Comparison of ENCODE assay signal across 12 cellular contexts in the genomic region with DNA sequence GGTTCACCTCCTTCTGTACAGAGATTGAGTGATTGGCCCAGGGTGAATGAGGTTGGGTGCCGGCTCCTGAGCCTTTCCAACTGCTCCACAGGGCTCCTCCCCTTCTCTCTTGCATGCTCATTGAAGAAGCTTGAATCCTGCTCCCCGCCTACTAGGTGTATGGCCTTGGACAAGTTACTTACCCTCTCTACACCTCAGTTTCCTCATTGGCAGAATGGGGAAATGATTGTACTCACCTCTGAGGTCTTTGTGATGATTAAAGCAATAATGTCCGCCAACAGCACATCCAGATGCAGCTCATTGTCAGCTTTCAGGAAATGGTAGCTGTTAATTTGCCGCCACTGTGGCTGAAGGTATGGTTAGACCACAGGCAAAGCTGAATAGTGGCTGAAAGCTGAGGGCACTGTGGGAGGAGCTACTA.
DNase-seq lines count a peak whose midpoint lies in the region; ATAC-seq and TF ChIP-seq lines count a peak whose summit lies in the region.
"Had no signal": no experiment of that assay in that cellular context is flagged by ENCODE, and none has a peak within 500 bp of the region (broad histone marks: within the 10 kb centered on the region; RNA-seq: fewer than 3 reads in every experiment).

No MANE protein-coding gene starts in this region.

- peaks cover 16 to 44% (median 30%) of the 10 kb centered on the region in 4 donors for H3K4me1 Mint-ChIP-seq in CD4-positive, alpha-beta memory T cell

- H3K4me1 ChIP-seq in CD4-positive, alpha-beta memory T cell (ENCODE audit: insufficient read depth, low read length): peaks cover 18% of the 10 kb centered on the region
- H3K4me1 ChIP-seq in Peyer's patch (peaks cover 0 to 15% (median 0%) of the 10 kb centered on the region in 4 donors), mucosa of descending colon (ENCODE audit: low read depth) (peaks cover 11% of the 10 kb centered on the region)
- H3K4me1 ChIP-seq: Caco-2, suprapubic skin had no signal

- H3K27ac Mint-ChIP-seq in CD4-positive, alpha-beta memory T cell: peak overlapping the region in 6 of 7 donors; percentile 35 to 86 (median 66)

- TF ChIP-seq POLR2A in Peyer's patch (IDR thresholded peaks at IDR 0.05): peak in 1 of 2 donors; percentile 16

- peak; percentile 36 for ATAC-seq in GM18907 (IDR thresholded peaks at IDR 0.05; ENCODE audit: unreplicated experiment)
- peak; percentile 72 for ATAC-seq in mucosa of descending colon
- no peak for ATAC-seq in HG02938 (IDR thresholded peaks at IDR 0.05; ENCODE audit: unreplicated experiment)
- no peak for ATAC-seq in HG02759 (IDR thresholded peaks at IDR 0.05; ENCODE audit: unreplicated experiment)

- H3K4me3 ChIP-seq in CD4-positive, alpha-beta memory T cell (ENCODE audit: low read length in 2 of 2): no peak overlapping the region
- H3K4me3 ChIP-seq in Peyer's patch (peak overlapping the region in 1 of 4 donors; percentile 15), mucosa of descending colon (no peak overlapping the region)
- H3K4me3 ChIP-seq: GM23248, suprapubic skin had no signal

- TF ChIP-seq CTCF in Peyer's patch (IDR thresholded peaks at IDR 0.05) (no peak), mucosa of descending colon (IDR thresholded peaks at IDR 0.05) (no peak), RWPE1 (conservative IDR thresholded peaks at IDR 0.05; ENCODE audit: low read depth) (no peak)

- intact Hi-C loops in CD4-positive, alpha-beta memory T cell (cut with micrococcal nuclease): no loop called here
- intact Hi-C loops in mucosa of descending colon (cut with DNase I, micrococcal nuclease): no loop called here

- H3K36me3 Mint-ChIP-seq in CD4-positive, alpha-beta memory T cell: peaks cover 7 to 35% of the 10 kb centered on the region in 2 donors

- no peaks in the 10 kb centered on the region for H3K27me3 ChIP-seq in CD4-positive, alpha-beta memory T cell (ENCODE audit: insufficient read depth, low read length)
- H3K27me3 ChIP-seq in Peyer's patch: no peaks in the 10 kb centered on the region
- H3K27me3 ChIP-seq: suprapubic skin had no signal

- no peaks in the 10 kb centered on the region for H3K36me3 ChIP-seq in CD4-positive, alpha-beta memory T cell (ENCODE audit: insufficient read depth, low read length)
- H3K36me3 ChIP-seq in Peyer's patch (no peaks in the 10 kb centered on the region), mucosa of descending colon (ENCODE audit: low read depth) (no peaks in the 10 kb centered on the region)
- H3K36me3 ChIP-seq: suprapubic skin had no signal

- H3K9me3 Mint-ChIP-seq in CD4-positive, alpha-beta memory T cell: peaks cover 0 to 4% (median 0%) of the 10 kb centered on the region in 8 donors

- peak in 3 of 5 donors; percentile 17 to 28 (median 27) for DNase-seq in CD4-positive, alpha-beta memory T cell
- DNase-seq in Peyer's patch (peak in 2 of 3 donors; percentile 58 to 75), mucosa of descending colon (peak in 2 of 3 donors; percentile 39), RWPE1 (ENCODE audit: low spot score) (no peak)
- DNase-seq: activated CD4-positive, CD25-positive, alpha-beta regulatory T cell treated with anti-CD3 and anti-CD28 coated beads, Interleukin-2, amount 50 U/mL, for 72 hours; Caco-2; GM23248; NCI-H748 treated with DMSO at 0.1 percent for 48 hours had no signal

- no peaks in the 10 kb centered on the region for H3K9me3 ChIP-seq in CD4-positive, alpha-beta memory T cell (ENCODE audit: control insufficient read depth in 1 of 2, low read length in 2 of 2)
- H3K9me3 ChIP-seq in Peyer's patch: no peaks in the 10 kb centered on the region
- no peaks in the 10 kb centered on the region for H3K9me3 ChIP-seq in mucosa of descending colon
- H3K9me3 ChIP-seq: Caco-2, suprapubic skin had no signal

- POLR2A ChIA-PET in CD4-positive, alpha-beta memory T cell (lab: Charles Lee; ENCODE audit: partially characterized antibody): interaction anchor here (0.5 kb wide), 1 partner anchor 9 kb away, joined by 3 read pairs; no protein-coding TSS in a partner anchor
- POLR2A ChIA-PET in RWPE1 (lab: Yijun Ruan, JAX; ENCODE audit: low non-redundant PET): no interaction called here

- H3K27ac ChIP-seq in CD4-positive, alpha-beta memory T cell (ENCODE audit: low read depth, low read length): no peak overlapping the region
- H3K27ac ChIP-seq in Peyer's patch: peak overlapping the region in 3 of 4 donors; percentile 41 to 81 (median 65)
- H3K27ac ChIP-seq in RWPE1: no peak overlapping the region
- H3K27ac ChIP-seq: GM23248, suprapubic skin had no signal

- CTCF ChIA-PET in CD4-positive, alpha-beta memory T cell (lab: Charles Lee; ENCODE audit: partially characterized antibody): interaction anchor here (1.3 kb wide), 1 partner anchor 250 kb away, joined by 7 read pairs; no protein-coding TSS in a partner anchor
- CTCF ChIA-PET in RWPE1 (lab: Yijun Ruan, JAX): no interaction called here

- H3K4me3 Mint-ChIP-seq in CD4-positive, alpha-beta memory T cell: peak overlapping the region in 4 of 8 donors; percentile 30 to 54 (median 46)

- H3K27me3 Mint-ChIP-seq in CD4-positive, alpha-beta memory T cell: no peaks in the 10 kb centered on the region

Comparison
In these comparisons a context has a peak if more than half of its experiments do, and no peak if none do; other contexts are left out.
1. H3K27ac ChIP-seq: peak in Peyer's patch (3 of 4); none in CD4-positive, alpha-beta memory T cell (single experiment) and RWPE1 (single experiment).
2. ATAC-seq: peak in GM18907 (single experiment) and mucosa of descending colon (single experiment); none in HG02938 (single experiment) and HG02759 (single experiment).